Comparison of ENCODE assay signal across 8 cellular contexts in genomic region chr10:63267414-63268138, GRCh38.
DNase-seq lines count a peak whose midpoint lies in the region; ATAC-seq, FAIRE-seq and TF ChIP-seq lines count a peak whose summit lies in the region.

No MANE protein-coding gene starts in this region.

- ATAC-seq in GM18858 (IDR thresholded peaks at IDR 0.05; ENCODE audit: unreplicated experiment) (peak; percentile 16), HG02981 (IDR thresholded peaks at IDR 0.05; ENCODE audit: unreplicated experiment) (no peak)

- peak overlapping the region in 20 of 21 experiments; percentile 58 to 95 (median 88) for H3K27ac ChIP-seq in skin epidermis

- TF ChIP-seq CTCF in BE2C (IDR thresholded peaks at IDR 0.05; ENCODE audit: low read depth, low read length) (no peak), D721Med (IDR thresholded peaks at IDR 0.05; ENCODE audit: insufficient read depth, missing control alignments) (no peak)

- H3K4me3 ChIP-seq in BE2C (ENCODE audit: low read depth, low read length) (peak overlapping the region; percentile 79), skin epidermis (peak overlapping the region; percentile 35 to 66 (median 46))

- H3K36me3 ChIP-seq in BE2C = no peaks in the 10 kb centered on the region

- in situ Hi-C loops in T47D (cut with HindIII; ENCODE audit: low pct_unique_long_range_greater_than_20kb, low sequenced_read_pairs) = no loop called here

- H3K27me3 ChIP-seq in BE2C = no peaks in the 10 kb centered on the region

- peak; percentile 21 for FAIRE-seq in islet of Langerhans (lab: Jason Lieb, UNC)
- FAIRE-seq in D721Med (lab: Jason Lieb, UNC) = no peak

- no peaks in the 10 kb centered on the region for H3K9me3 ChIP-seq in BE2C

- no peaks in the 10 kb centered on the region for H3K4me1 ChIP-seq in BE2C

- peak; percentile 16 for DNase-seq in BE2C
- DNase-seq in NOMO-1 treated with DMSO at 0.1 percent for 48 hours (lab: John Stamatoyannopoulos, UW; ENCODE audit: unreplicated experiment) = peak; percentile 59
- DNase-seq in T47D (ENCODE audit: low read depth in 1 of 2, low spot score in 1 of 2) = peak; percentile 16 to 86
- no peak for DNase-seq in D721Med (ENCODE audit: insufficient read length, low spot score)
